ENCODE assay signal across 14 cellular contexts in the genomic region with DNA sequence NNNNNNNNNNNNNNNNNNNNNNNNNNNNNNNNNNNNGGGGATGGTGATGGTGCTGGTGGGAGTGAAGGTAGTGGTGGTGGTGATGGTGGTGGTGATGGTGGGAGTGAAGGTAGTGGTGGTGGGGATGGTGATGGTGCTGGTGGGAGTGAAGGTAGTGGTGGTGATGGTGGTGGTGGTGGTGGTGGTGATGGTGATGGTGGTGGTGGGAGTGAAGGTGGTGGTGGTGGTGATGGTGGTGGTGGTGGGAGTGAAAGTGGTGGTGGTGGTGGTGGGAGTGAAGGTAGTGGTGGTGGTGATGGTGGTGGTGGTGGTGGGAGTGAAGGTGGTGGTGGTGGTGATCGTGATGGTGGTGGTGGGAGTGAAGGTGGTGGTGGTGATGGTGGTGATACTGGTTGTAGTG.
DNase-seq lines count a peak whose midpoint lies in the region; ATAC-seq, FAIRE-seq and TF ChIP-seq lines count a peak whose summit lies in the region.
"Had no signal": no experiment of that assay in that cellular context is flagged by ENCODE, and none has a peak within 500 bp of the region (broad histone marks: within the 10 kb centered on the region; RNA-seq: fewer than 3 reads in every experiment).

No MANE protein-coding gene starts in this region.

- POLR2A ChIA-PET in activated CD8-positive, alpha-beta T cell treated with anti-CD3 and anti-CD28 coated beads for 36 hours (lab: Charles Lee), result no interaction called here
- POLR2A ChIA-PET in endothelial cell of umbilical vein (lab: Charles Lee) (no interaction called here), HepG2 (lab: Yijun Ruan, JAX) (no interaction called here)

- no peak for TF ChIP-seq POLR2A in endothelial cell of umbilical vein (IDR thresholded peaks at IDR 0.05; ENCODE audit: low read depth, low read length)
- TF ChIP-seq POLR2A in HepG2 (IDR thresholded peaks at IDR 0.05; ENCODE audit: insufficient read depth in 1 of 2, low read depth in 2 of 2, low read length in 2 of 2), result no peak

- dilution Hi-C loops in endothelial cell of umbilical vein (cut with MboI; ENCODE audit: extremely low pct_ligation_motif_present, low sequenced_read_pairs), result no loop called here

- DNase-seq in activated CD8-positive, alpha-beta T cell treated with anti-CD3 and anti-CD28 coated beads for 36 hours, result no peak
- peak; percentile 19 for DNase-seq in endothelial cell of umbilical vein (ENCODE audit: low read depth, low spot score)
- no peak for DNase-seq in HepG2 (ENCODE audit: low spot score)
- DNase-seq in stimulated activated naive CD8-positive, alpha-beta T cell treated with anti-CD3 and anti-CD28 coated beads, Interleukin-15, amount 100 ng/mL, for 72 hours, result no peak
- no peak for DNase-seq in posterior vena cava (ENCODE audit: low spot score)
- no peak for DNase-seq in DMS 273 treated with DMSO at 0.1 percent for 48 hours (lab: John Stamatoyannopoulos, UW)
- no peak for DNase-seq in activated effector memory CD4-positive, alpha-beta T cell treated with Interleukin-2 at 50 U/mL for 16 hours
- DNase-seq: NCI-H1105 treated with DMSO at 0.1 percent for 48 hours; NCI-H526; stimulated activated CD4-positive, alpha-beta T cell treated with anti-CD3 and anti-CD28 coated beads, Interleukin-2, amount 100 ng/mL, for 48 hours had no signal

- H3K4me1 ChIP-seq in endothelial cell of umbilical vein (ENCODE audit: control insufficient read depth, extremely low read depth, insufficient read depth, low read length) (no peaks in the 10 kb centered on the region), HepG2 (ENCODE audit: insufficient read depth, low read length) (peaks cover 24% of the 10 kb centered on the region)

- no peak for TF ChIP-seq CTCF in activated CD8-positive, alpha-beta T cell treated with anti-CD3 and anti-CD28 coated beads for 36 hours (IDR thresholded peaks at IDR 0.05)
- TF ChIP-seq CTCF in endothelial cell of umbilical vein (IDR thresholded peaks at IDR 0.05; ENCODE audit: extremely low read depth in 1 of 2, insufficient read depth in 1 of 2, low read depth in 1 of 2, low read length in 2 of 2) (no peak), HepG2 (CRISPR knock-in tag; IDR thresholded peaks at IDR 0.05) (no peak)

- WGBS in HepG2 (ENCODE audit: low lambda C conversion rate), result 59% methylated on average over 1 of the region's 1 CpG

- H3K27me3 ChIP-seq in endothelial cell of umbilical vein (ENCODE audit: control insufficient read depth in 2 of 2, insufficient read depth in 2 of 2, low read length in 2 of 2), result no peaks in the 10 kb centered on the region
- H3K27me3 ChIP-seq in HepG2 (ENCODE audit: control insufficient read depth in 1 of 2, insufficient read depth in 2 of 2, low read length in 2 of 2), result no peaks in the 10 kb centered on the region
- H3K27me3 ChIP-seq: cardiac muscle cell had no signal

- H2AFZ ChIP-seq in endothelial cell of umbilical vein (ENCODE audit: low read depth, low read length) (no peak overlapping the region), HepG2 (ENCODE audit: low read length) (no peak overlapping the region)

- H3K4me3 Mint-ChIP-seq in activated CD8-positive, alpha-beta T cell treated with anti-CD3 and anti-CD28 coated beads for 36 hours, result no peak overlapping the region
- H3K4me3 Mint-ChIP-seq in stimulated activated naive CD8-positive, alpha-beta T cell treated with anti-CD3 and anti-CD28 coated beads, Interleukin-15, amount 100 ng/mL, for 72 hours, result no peak overlapping the region

- H3K9me1 ChIP-seq in endothelial cell of umbilical vein (replicated peaks; ENCODE audit: control insufficient read depth, extremely low read depth, insufficient read depth, low read length), result no peaks in the 10 kb centered on the region

- H3K4me3 ChIP-seq in endothelial cell of umbilical vein (replicated peaks in 1 of 3; ENCODE audit: insufficient read depth in 1 of 3, low read depth in 1 of 3, low read length in 3 of 3) (no peak overlapping the region), HepG2 (replicated peaks in 1 of 3; ENCODE audit: insufficient read depth in 1 of 3, low read depth in 2 of 3, low read length in 3 of 3) (no peak overlapping the region)
- H3K4me3 ChIP-seq: cardiac muscle cell, GM12878 had no signal

- no peaks in the 10 kb centered on the region for H3K36me3 Mint-ChIP-seq in activated CD8-positive, alpha-beta T cell treated with anti-CD3 and anti-CD28 coated beads for 36 hours (ENCODE audit: low read depth)

- no peak overlapping the region for H3K9ac ChIP-seq in endothelial cell of umbilical vein (replicated peaks; ENCODE audit: extremely low read depth, insufficient read depth, low read length)
- H3K9ac ChIP-seq in HepG2 (ENCODE audit: insufficient read depth, low read depth, low read length), result no peak overlapping the region

- CTCF ChIA-PET in activated CD8-positive, alpha-beta T cell treated with anti-CD3 and anti-CD28 coated beads for 36 hours (lab: Charles Lee), result no interaction called here
- CTCF ChIA-PET in endothelial cell of umbilical vein (lab: Charles Lee), result no interaction called here
- CTCF ChIA-PET in HepG2 (lab: Yijun Ruan, JAX; ENCODE audit: low intra/inter-chr PET ratio, low total read pairs), result no interaction called here

- H3K27me3 Mint-ChIP-seq in activated CD8-positive, alpha-beta T cell treated with anti-CD3 and anti-CD28 coated beads for 36 hours, result no peaks in the 10 kb centered on the region
- no peaks in the 10 kb centered on the region for H3K27me3 Mint-ChIP-seq in stimulated activated naive CD8-positive, alpha-beta T cell treated with anti-CD3 and anti-CD28 coated beads, Interleukin-15, amount 100 ng/mL, for 72 hours

- no peaks in the 10 kb centered on the region for H3K36me3 ChIP-seq in endothelial cell of umbilical vein (ENCODE audit: control insufficient read depth in 2 of 2, extremely low read depth in 1 of 2, insufficient read depth in 2 of 2, low read length in 2 of 2)
- H3K36me3 ChIP-seq in HepG2 (replicated peaks in 1 of 2; ENCODE audit: control insufficient read depth in 1 of 2, insufficient read depth in 2 of 2, low read length in 2 of 2), result no peaks in the 10 kb centered on the region
- H3K36me3 ChIP-seq: cardiac muscle cell had no signal

- no peaks in the 10 kb centered on the region for H3K9me3 Mint-ChIP-seq in activated CD8-positive, alpha-beta T cell treated with anti-CD3 and anti-CD28 coated beads for 36 hours
- H3K9me3 Mint-ChIP-seq in stimulated activated naive CD8-positive, alpha-beta T cell treated with anti-CD3 and anti-CD28 coated beads, Interleukin-15, amount 100 ng/mL, for 72 hours, result no peaks in the 10 kb centered on the region

- BruUV-seq in endothelial cell of umbilical vein (replicated peaks; lab: Mats Ljungman, UMichigan) (no TSS peak), HepG2 (replicated peaks; lab: Mats Ljungman, UMichigan) (no TSS peak)

- TF ChIP-seq EP300 in HepG2 (IDR thresholded peaks at IDR 0.05; ENCODE audit: low read depth in 2 of 2, low read length in 2 of 2) (no peak), HepG2 (CRISPR knock-in tag; IDR thresholded peaks at IDR 0.05; ENCODE audit: borderline replicate concordance) (no peak)

- no peaks in the 10 kb centered on the region for H4K20me1 ChIP-seq in endothelial cell of umbilical vein (replicated peaks; ENCODE audit: control insufficient read depth, extremely low read depth, insufficient read depth, low read length)
- H4K20me1 ChIP-seq in HepG2 (ENCODE audit: insufficient read depth, low read length), result no peaks in the 10 kb centered on the region

- in situ Hi-C loops in HepG2 (cut with HindIII; ENCODE audit: extremely low pct_ligation_motif_present, low pct_unique_long_range_greater_than_20kb), result no loop called here

- H3K9me3 ChIP-seq in endothelial cell of umbilical vein (replicated peaks; ENCODE audit: control insufficient read depth, insufficient read depth, low read length) (no peaks in the 10 kb centered on the region), HepG2 (ENCODE audit: low read length) (peaks cover 6% of the 10 kb centered on the region)

- H3K27ac Mint-ChIP-seq in activated CD8-positive, alpha-beta T cell treated with anti-CD3 and anti-CD28 coated beads for 36 hours, result no peak overlapping the region
- peak overlapping the region in 1 of 2 donors; percentile 1 for H3K27ac Mint-ChIP-seq in stimulated activated naive CD8-positive, alpha-beta T cell treated with anti-CD3 and anti-CD28 coated beads, Interleukin-15, amount 100 ng/mL, for 72 hours

- no peak overlapping the region for H3K27ac ChIP-seq in endothelial cell of umbilical vein (ENCODE audit: insufficient read depth, low read depth, low read length)
- no peak overlapping the region for H3K27ac ChIP-seq in HepG2 (ENCODE audit: extremely low read length, insufficient read depth, low read length)
- H3K27ac ChIP-seq: cardiac muscle cell, VCaP had no signal

- intact Hi-C loops in activated CD8-positive, alpha-beta T cell treated with anti-CD3 and anti-CD28 coated beads for 36 hours (cut with micrococcal nuclease), result no loop called here
- intact Hi-C loops in endothelial cell of umbilical vein (cut with micrococcal nuclease), result no loop called here
- intact Hi-C loops in HepG2 (cut with micrococcal nuclease; ENCODE audit: unreplicated experiment), result no loop called here
- intact Hi-C loops in posterior vena cava (cut with DNase I), result no loop called here

- FAIRE-seq in endothelial cell of umbilical vein (lab: Jason Lieb, UNC) (no peak), HepG2 (lab: Jason Lieb, UNC) (no peak)
- FAIRE-seq: GM12878, H54 had no signal

- H3K79me2 ChIP-seq in endothelial cell of umbilical vein (ENCODE audit: control insufficient read depth, insufficient read depth, low read length), result no peaks in the 10 kb centered on the region
- H3K79me2 ChIP-seq in HepG2 (ENCODE audit: insufficient read depth, low read length), result no peaks in the 10 kb centered on the region

- H3K4me2 ChIP-seq in endothelial cell of umbilical vein (ENCODE audit: insufficient read depth, low read length), result no peak overlapping the region
- no peak overlapping the region for H3K4me2 ChIP-seq in HepG2 (ENCODE audit: low read depth, low read length)

- TF ChIP-seq RAD21 in HepG2 (CRISPR knock-in tag; IDR thresholded peaks at IDR 0.05), result no peak

- H3K4me1 Mint-ChIP-seq in activated CD8-positive, alpha-beta T cell treated with anti-CD3 and anti-CD28 coated beads for 36 hours (ENCODE audit: low read depth), result no peaks in the 10 kb centered on the region
- H3K4me1 Mint-ChIP-seq in stimulated activated naive CD8-positive, alpha-beta T cell treated with anti-CD3 and anti-CD28 coated beads, Interleukin-15, amount 100 ng/mL, for 72 hours, result no peaks in the 10 kb centered on the region

- ATAC-seq in activated CD8-positive, alpha-beta T cell treated with anti-CD3 and anti-CD28 coated beads for 36 hours, result peak; percentile 24
- ATAC-seq in HepG2, result peak; percentile 78
- peak; percentile 93 for ATAC-seq in stimulated activated naive CD8-positive, alpha-beta T cell treated with anti-CD3 and anti-CD28 coated beads, Interleukin-15, amount 100 ng/mL, for 72 hours
- ATAC-seq: GM12878 had no signal

TF ChIP-seq in HepG2, 621 proteins besides CTCF, POLR2A, EP300 and RAD21:
- TF ChIP-seq SMAD9 (CRISPR knock-in tag; IDR thresholded peaks at IDR 0.05) (no peak), HNRNPL (IDR thresholded peaks at IDR 0.05; ENCODE audit: low read depth, low read length) (0 out of 2 replicates have a peak, but pooled peaks have one; percentile 83)

Comparison
In these comparisons a context has a peak if more than half of its experiments do, and no peak if none do; other contexts are left out.
1. ATAC-seq: peak in every context shown above with its lines; median percentile 93 in stimulated activated naive CD8-positive, alpha-beta T cell treated with anti-CD3 and anti-CD28 coated beads, Interleukin-15, amount 100 ng/mL, for 72 hours; 78 in HepG2; 24 in activated CD8-positive, alpha-beta T cell treated with anti-CD3 and anti-CD28 coated beads for 36 hours.